ENCODE assay signal across 1 cellular context in the genomic region with DNA sequence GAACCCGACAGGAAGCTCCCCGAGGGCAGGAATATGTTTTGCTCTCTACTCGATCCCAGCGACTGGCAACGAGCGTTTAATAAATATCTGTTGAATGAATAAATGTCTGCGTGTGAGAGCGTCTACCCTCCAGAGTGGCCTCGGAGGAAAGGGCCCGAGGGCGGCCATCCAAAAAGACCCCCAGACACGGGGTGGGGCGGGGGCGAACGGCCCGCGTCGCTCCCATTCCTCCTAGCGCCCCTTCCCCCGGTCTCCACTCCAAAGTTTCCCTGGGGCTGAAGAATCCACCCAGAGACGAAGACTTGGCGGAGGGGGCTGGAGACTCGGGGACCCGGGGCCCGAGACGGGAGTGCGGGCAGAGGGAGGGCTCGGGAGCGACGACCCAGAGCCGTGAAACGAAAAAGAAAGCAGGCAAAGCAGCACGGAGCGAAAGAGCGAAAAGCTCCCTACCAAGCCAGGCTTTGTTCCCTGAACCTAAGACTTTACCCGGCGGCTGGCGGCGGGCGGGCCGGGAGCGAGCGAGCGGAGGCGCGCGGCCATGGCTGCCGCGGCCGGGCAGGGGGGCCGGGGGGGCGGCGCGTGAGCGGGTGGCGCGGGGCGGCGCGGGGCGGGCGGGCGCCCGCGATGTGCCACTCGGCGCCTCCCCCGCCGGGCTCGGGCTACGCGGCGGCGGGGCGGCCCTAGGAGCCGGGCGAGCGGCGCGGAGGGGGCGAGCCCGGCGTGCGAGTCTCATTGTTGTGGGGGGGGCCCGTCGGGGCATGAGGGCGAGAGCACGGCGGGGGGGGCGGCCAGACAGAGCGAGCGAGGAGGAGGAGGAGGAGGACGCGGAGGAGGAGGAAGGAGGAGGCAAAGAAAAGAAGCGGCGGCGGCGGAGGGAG.
TF ChIP-seq lines count a peak whose summit lies in the region.

A gene (plus strand): TSS at position 629 of the 878 bp plus-strand sequence. CDS start 360 bp downstream, outside the sequence.

TF ChIP-seq in GM12878, 131 proteins besides CTCF, POLR2A, EP300 and RAD21 (continued from another document and continues in another):
- TF ChIP-seq, protein P1, sequence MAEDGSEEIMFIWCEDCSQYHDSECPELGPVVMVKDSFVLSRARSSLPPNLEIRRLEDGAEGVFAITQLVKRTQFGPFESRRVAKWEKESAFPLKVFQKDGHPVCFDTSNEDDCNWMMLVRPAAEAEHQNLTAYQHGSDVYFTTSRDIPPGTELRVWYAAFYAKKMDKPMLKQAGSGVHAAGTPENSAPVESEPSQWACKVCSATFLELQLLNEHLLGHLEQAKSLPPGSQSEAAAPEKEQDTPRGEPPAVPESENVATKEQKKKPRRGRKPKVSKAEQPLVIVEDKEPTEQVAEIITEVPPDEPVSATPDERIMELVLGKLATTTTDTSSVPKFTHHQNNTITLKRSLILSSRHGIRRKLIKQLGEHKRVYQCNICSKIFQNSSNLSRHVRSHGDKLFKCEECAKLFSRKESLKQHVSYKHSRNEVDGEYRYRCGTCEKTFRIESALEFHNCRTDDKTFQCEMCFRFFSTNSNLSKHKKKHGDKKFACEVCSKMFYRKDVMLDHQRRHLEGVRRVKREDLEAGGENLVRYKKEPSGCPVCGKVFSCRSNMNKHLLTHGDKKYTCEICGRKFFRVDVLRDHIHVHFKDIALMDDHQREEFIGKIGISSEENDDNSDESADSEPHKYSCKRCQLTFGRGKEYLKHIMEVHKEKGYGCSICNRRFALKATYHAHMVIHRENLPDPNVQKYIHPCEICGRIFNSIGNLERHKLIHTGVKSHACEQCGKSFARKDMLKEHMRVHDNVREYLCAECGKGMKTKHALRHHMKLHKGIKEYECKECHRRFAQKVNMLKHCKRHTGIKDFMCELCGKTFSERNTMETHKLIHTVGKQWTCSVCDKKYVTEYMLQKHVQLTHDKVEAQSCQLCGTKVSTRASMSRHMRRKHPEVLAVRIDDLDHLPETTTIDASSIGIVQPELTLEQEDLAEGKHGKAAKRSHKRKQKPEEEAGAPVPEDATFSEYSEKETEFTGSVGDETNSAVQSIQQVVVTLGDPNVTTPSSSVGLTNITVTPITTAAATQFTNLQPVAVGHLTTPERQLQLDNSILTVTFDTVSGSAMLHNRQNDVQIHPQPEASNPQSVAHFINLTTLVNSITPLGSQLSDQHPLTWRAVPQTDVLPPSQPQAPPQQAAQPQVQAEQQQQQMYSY (CRISPR knock-in tag; IDR thresholded peaks at IDR 0.05), result no peak
- TF ChIP-seq POU2F2 (IDR thresholded peaks at IDR 0.05; ENCODE audit: borderline replicate concordance, low read depth, low read length), result no peak
- 0 out of 2 replicates have a peak, but pooled peaks have one; percentile 13 for TF ChIP-seq CREB1 (IDR thresholded peaks at IDR 0.05; ENCODE audit: low read depth)
- TF ChIP-seq, protein P2, sequence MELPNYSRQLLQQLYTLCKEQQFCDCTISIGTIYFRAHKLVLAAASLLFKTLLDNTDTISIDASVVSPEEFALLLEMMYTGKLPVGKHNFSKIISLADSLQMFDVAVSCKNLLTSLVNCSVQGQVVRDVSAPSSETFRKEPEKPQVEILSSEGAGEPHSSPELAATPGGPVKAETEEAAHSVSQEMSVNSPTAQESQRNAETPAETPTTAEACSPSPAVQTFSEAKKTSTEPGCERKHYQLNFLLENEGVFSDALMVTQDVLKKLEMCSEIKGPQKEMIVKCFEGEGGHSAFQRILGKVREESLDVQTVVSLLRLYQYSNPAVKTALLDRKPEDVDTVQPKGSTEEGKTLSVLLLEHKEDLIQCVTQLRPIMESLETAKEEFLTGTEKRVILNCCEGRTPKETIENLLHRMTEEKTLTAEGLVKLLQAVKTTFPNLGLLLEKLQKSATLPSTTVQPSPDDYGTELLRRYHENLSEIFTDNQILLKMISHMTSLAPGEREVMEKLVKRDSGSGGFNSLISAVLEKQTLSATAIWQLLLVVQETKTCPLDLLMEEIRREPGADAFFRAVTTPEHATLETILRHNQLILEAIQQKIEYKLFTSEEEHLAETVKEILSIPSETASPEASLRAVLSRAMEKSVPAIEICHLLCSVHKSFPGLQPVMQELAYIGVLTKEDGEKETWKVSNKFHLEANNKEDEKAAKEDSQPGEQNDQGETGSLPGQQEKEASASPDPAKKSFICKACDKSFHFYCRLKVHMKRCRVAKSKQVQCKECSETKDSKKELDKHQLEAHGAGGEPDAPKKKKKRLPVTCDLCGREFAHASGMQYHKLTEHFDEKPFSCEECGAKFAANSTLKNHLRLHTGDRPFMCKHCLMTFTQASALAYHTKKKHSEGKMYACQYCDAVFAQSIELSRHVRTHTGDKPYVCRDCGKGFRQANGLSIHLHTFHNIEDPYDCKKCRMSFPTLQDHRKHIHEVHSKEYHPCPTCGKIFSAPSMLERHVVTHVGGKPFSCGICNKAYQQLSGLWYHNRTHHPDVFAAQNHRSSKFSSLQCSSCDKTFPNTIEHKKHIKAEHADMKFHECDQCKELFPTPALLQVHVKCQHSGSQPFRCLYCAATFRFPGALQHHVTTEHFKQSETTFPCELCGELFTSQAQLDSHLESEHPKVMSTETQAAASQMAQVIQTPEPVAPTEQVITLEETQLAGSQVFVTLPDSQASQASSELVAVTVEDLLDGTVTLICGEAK (IDR thresholded peaks at IDR 0.05; ENCODE audit: borderline replicate concordance), result no peak
- no peak for TF ChIP-seq NR2F1 (conservative IDR thresholded peaks at IDR 0.05)
- TF ChIP-seq YBX1 (IDR thresholded peaks at IDR 0.05), result no peak
- peak; percentile 92 for TF ChIP-seq YY1 (IDR thresholded peaks at IDR 0.05; ENCODE audit: low read depth, low read length)
- TF ChIP-seq SUPT20H (IDR thresholded peaks at IDR 0.05; ENCODE audit: borderline replicate concordance, control insufficient read depth, low read depth, low read length), result no peak
- no peak for TF ChIP-seq DPF2 (IDR thresholded peaks at IDR 0.05)
- no peak for TF ChIP-seq EZH2 (IDR thresholded peaks at IDR 0.05; ENCODE audit: borderline replicate concordance, control insufficient read depth, low read depth, low read length)
- no peak for TF ChIP-seq ZNF24 (IDR thresholded peaks at IDR 0.05)
- TF ChIP-seq TAF1 (IDR thresholded peaks at IDR 0.05; ENCODE audit: borderline replicate concordance, low read depth, low read length), result peak; percentile 67; the same call in 1 of the 2 replicates
- TF ChIP-seq, protein P3, sequence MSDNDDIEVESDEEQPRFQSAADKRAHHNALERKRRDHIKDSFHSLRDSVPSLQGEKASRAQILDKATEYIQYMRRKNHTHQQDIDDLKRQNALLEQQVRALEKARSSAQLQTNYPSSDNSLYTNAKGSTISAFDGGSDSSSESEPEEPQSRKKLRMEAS (IDR thresholded peaks at IDR 0.05; ENCODE audit: low read depth, low read length), result no peak
- TF ChIP-seq BHLHE40 (IDR thresholded peaks at IDR 0.05; ENCODE audit: borderline replicate concordance in 1 of 2, low read depth in 2 of 2, low read length in 1 of 2), result peak; percentile 20 to 70; a peak in 3 of 4 replicates
- no peak; the same call in 1 of the 2 replicates for TF ChIP-seq GATAD2B (conservative IDR thresholded peaks at IDR 0.05; ENCODE audit: low read depth)
- TF ChIP-seq BCL11A (IDR thresholded peaks at IDR 0.05; ENCODE audit: low read depth, low read length), result no peak; the same call in 1 of the 2 replicates
- TF ChIP-seq, protein P4, sequence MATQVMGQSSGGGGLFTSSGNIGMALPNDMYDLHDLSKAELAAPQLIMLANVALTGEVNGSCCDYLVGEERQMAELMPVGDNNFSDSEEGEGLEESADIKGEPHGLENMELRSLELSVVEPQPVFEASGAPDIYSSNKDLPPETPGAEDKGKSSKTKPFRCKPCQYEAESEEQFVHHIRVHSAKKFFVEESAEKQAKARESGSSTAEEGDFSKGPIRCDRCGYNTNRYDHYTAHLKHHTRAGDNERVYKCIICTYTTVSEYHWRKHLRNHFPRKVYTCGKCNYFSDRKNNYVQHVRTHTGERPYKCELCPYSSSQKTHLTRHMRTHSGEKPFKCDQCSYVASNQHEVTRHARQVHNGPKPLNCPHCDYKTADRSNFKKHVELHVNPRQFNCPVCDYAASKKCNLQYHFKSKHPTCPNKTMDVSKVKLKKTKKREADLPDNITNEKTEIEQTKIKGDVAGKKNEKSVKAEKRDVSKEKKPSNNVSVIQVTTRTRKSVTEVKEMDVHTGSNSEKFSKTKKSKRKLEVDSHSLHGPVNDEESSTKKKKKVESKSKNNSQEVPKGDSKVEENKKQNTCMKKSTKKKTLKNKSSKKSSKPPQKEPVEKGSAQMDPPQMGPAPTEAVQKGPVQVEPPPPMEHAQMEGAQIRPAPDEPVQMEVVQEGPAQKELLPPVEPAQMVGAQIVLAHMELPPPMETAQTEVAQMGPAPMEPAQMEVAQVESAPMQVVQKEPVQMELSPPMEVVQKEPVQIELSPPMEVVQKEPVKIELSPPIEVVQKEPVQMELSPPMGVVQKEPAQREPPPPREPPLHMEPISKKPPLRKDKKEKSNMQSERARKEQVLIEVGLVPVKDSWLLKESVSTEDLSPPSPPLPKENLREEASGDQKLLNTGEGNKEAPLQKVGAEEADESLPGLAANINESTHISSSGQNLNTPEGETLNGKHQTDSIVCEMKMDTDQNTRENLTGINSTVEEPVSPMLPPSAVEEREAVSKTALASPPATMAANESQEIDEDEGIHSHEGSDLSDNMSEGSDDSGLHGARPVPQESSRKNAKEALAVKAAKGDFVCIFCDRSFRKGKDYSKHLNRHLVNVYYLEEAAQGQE (IDR thresholded peaks at IDR 0.05; ENCODE audit: low read depth, low read length), result no peak
- TF ChIP-seq, protein P5, sequence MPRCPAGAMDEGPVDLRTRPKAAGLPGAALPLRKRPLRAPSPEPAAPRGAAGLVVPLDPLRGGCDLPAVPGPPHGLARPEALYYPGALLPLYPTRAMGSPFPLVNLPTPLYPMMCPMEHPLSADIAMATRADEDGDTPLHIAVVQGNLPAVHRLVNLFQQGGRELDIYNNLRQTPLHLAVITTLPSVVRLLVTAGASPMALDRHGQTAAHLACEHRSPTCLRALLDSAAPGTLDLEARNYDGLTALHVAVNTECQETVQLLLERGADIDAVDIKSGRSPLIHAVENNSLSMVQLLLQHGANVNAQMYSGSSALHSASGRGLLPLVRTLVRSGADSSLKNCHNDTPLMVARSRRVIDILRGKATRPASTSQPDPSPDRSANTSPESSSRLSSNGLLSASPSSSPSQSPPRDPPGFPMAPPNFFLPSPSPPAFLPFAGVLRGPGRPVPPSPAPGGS (IDR thresholded peaks at IDR 0.05; ENCODE audit: borderline replicate concordance, insufficient read depth, low read depth, low read length, poor library complexity, severe bottlenecking), result no peak
- no peak for TF ChIP-seq SREBF1 (IDR thresholded peaks at IDR 0.05; ENCODE audit: low read length)
- TF ChIP-seq ZNF622 (IDR thresholded peaks at IDR 0.05), result no peak
- TF ChIP-seq TARDBP (IDR thresholded peaks at IDR 0.05; ENCODE audit: borderline replicate concordance), result no peak
- TF ChIP-seq, protein P6, sequence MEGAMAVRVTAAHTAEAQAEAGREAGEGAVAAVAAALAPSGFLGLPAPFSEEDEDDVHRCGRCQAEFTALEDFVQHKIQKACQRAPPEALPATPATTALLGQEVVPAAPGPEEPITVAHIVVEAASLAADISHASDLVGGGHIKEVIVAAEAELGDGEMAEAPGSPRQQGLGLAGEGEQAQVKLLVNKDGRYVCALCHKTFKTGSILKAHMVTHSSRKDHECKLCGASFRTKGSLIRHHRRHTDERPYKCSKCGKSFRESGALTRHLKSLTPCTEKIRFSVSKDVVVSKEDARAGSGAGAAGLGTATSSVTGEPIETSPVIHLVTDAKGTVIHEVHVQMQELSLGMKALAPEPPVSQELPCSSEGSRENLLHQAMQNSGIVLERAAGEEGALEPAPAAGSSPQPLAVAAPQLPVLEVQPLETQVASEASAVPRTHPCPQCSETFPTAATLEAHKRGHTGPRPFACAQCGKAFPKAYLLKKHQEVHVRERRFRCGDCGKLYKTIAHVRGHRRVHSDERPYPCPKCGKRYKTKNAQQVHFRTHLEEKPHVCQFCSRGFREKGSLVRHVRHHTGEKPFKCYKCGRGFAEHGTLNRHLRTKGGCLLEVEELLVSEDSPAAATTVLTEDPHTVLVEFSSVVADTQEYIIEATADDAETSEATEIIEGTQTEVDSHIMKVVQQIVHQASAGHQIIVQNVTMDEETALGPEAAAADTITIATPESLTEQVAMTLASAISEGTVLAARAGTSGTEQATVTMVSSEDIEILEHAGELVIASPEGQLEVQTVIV (IDR thresholded peaks at IDR 0.05; ENCODE audit: borderline replicate concordance, partially characterized antibody), result no peak
- no peak for TF ChIP-seq KAT2A (conservative IDR thresholded peaks at IDR 0.05; ENCODE audit: control insufficient read depth, low read depth, low read length)
- no peak for TF ChIP-seq STAT3 (IDR thresholded peaks at IDR 0.05; ENCODE audit: low read depth, low read length)
- TF ChIP-seq, protein P7, sequence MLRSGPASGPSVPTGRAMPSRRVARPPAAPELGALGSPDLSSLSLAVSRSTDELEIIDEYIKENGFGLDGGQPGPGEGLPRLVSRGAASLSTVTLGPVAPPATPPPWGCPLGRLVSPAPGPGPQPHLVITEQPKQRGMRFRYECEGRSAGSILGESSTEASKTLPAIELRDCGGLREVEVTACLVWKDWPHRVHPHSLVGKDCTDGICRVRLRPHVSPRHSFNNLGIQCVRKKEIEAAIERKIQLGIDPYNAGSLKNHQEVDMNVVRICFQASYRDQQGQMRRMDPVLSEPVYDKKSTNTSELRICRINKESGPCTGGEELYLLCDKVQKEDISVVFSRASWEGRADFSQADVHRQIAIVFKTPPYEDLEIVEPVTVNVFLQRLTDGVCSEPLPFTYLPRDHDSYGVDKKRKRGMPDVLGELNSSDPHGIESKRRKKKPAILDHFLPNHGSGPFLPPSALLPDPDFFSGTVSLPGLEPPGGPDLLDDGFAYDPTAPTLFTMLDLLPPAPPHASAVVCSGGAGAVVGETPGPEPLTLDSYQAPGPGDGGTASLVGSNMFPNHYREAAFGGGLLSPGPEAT (IDR thresholded peaks at IDR 0.05; ENCODE audit: low read depth), result 0 out of 2 replicates have a peak, but pooled peaks have one; percentile 27
- TF ChIP-seq NR2C1 (IDR thresholded peaks at IDR 0.05), result no peak
- TF ChIP-seq NRF1 (conservative IDR thresholded peaks at IDR 0.05; ENCODE audit: low read depth, low read length), result no peak
- TF ChIP-seq TCF12 (IDR thresholded peaks at IDR 0.05; ENCODE audit: low read depth, low read length), result no peak
- no peak for TF ChIP-seq LARP7 (IDR thresholded peaks at IDR 0.05)
- TF ChIP-seq STAT1 (conservative IDR thresholded peaks at IDR 0.05), result no peak
- TF ChIP-seq JUNB (IDR thresholded peaks at IDR 0.05), result no peak
- peak; percentile 10; the same call in 1 of the 2 replicates for TF ChIP-seq BACH1 (IDR thresholded peaks at IDR 0.05; ENCODE audit: borderline replicate concordance)
- TF ChIP-seq PAX5 (IDR thresholded peaks at IDR 0.05; ENCODE audit: borderline replicate concordance, low read depth, low read length), result no peak
- 0 out of 4 replicates have a peak, but pooled peaks of 1 of the 2 experiments have one; percentile 32 for TF ChIP-seq ETV6 (conservative IDR thresholded peaks at IDR 0.05 in 1 of 2, IDR thresholded peaks at IDR 0.05 in 1 of 2; ENCODE audit: borderline replicate concordance in 1 of 2, low read depth in 1 of 2)
- TF ChIP-seq IKZF2 (IDR thresholded peaks at IDR 0.05), result no peak
- TF ChIP-seq NFXL1 (IDR thresholded peaks at IDR 0.05; ENCODE audit: borderline replicate concordance), result no peak
- no peak for TF ChIP-seq ZBED1 (IDR thresholded peaks at IDR 0.05; ENCODE audit: borderline replicate concordance)
- no peak for TF ChIP-seq NFIC (IDR thresholded peaks at IDR 0.05; ENCODE audit: low read depth, low read length)
- TF ChIP-seq NR2C2 (IDR thresholded peaks at IDR 0.05; ENCODE audit: borderline replicate concordance, control insufficient read depth, insufficient read length, low read depth), result no peak
- no peak for TF ChIP-seq HDGF (IDR thresholded peaks at IDR 0.05)
- peak in 1 of 2 experiments; percentile 53; a peak in 1 of 3 replicates for TF ChIP-seq EGR1 (IDR thresholded peaks at IDR 0.05; ENCODE audit: borderline replicate concordance in 1 of 2, low read depth in 2 of 2, low read length in 2 of 2)
